10 cellular contexts compared by ENCODE assay signal in the genomic region with DNA sequence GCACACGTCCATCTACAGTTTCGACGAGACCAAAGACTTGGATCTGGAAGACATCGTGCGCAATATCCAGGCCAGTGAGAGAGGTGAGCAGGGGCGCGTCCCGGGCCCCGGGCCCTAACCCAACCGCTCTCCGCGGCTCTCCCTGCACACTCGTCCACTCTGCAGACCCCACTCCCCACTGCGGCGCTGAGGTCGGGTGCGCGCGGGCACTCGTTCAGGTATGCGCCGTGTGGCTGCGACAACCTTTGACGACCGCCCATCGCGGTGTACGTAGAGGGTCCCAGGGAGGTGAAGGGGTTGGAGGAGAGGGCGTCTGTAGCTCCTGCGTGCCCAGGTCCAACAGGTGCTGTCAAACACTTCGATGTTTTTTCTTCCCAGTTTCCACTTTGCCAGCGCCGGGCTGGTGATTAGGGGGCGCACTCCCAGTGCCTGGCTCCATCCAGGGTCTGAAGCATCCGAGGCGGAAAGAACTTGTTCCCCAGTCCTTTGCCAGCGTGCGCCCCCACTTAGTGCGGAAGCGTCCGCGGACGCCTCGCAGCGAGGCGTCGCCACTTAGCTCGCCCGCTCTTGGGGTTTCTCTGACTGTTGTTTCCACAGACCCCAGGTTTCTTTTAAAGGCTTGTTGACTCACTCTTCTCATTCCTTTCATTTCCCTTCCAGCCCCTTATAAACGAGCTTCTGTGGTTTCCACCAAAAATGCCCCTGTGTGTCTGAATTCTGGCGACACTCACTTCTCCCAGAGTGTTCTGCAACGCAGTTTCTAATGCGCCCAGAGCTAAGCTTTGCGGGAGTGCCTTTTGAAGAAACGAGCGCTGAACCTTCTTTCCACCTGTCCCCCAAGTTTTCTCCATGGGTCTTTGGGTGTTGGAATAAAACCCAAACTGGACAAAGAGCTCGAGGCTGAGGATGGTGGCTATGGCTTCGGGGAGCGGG. TPM values are rescaled to one million over a fixed set of nuclear protein-coding genes. Genes with fewer than 3 reads are reported as not detected.
DNase-seq lines count a peak whose midpoint lies in the region; ATAC-seq and TF ChIP-seq lines count a peak whose summit lies in the region.
"Had no signal": no experiment of that assay in that cellular context is flagged by ENCODE, and none has a peak within 500 bp of the region (broad histone marks: within the 10 kb centered on the region; RNA-seq: fewer than 3 reads in every experiment).

No MANE protein-coding gene starts in this region.

- intact Hi-C loops in aorta (cut with DNase I), result loop anchor here (5.0 to 10.0 kb wide), 7 partner anchors 65 to 710 kb away; no protein-coding TSS in a partner anchor

- peaks cover 61 to 82% (median 66%) of the 10 kb centered on the region in 3 donors for H3K27me3 Mint-ChIP-seq in naive B cell

- peak; percentile 16 for DNase-seq in stimulated activated CD4-positive, alpha-beta T cell treated with anti-CD3 and anti-CD28 coated beads, Interleukin-15, amount 100 ng/mL, for 24 hours
- no peak for DNase-seq in stimulated activated CD4-positive, alpha-beta T cell treated with anti-CD3 and anti-CD28 coated beads, Interleukin-1b, Interleukin-23, amount 100 ng/mL, for 48 hours
- DNase-seq in coronary artery (ENCODE audit: low spot score) (no peak), naive B cell (no peak), aorta (peak; percentile 49 to 75), D341Med (ENCODE audit: low spot score) (no peak), dermis blood vessel endothelial cell (no peak)
- DNase-seq in effector CD8-positive, alpha-beta T cell (lab: John Stamatoyannopoulos, UW), result no peak

- peak overlapping the region in 2 of 6 donors; percentile 66 to 90 for H3K27ac Mint-ChIP-seq in naive B cell

- 2 to 5% methylated on average over 58 to 59 of the region's 59 CpGs for WGBS in aorta, 2 donors

- peaks cover 0 to 8% (median 4%) of the 10 kb centered on the region in 7 donors for H3K9me3 Mint-ChIP-seq in naive B cell

- H3K4me1 ChIP-seq in aorta (ENCODE audit: control insufficient read depth in 1 of 2, insufficient read depth in 2 of 2, low read length in 2 of 2), result no peaks in the 10 kb centered on the region

- no peaks in the 10 kb centered on the region for H3K36me3 Mint-ChIP-seq in naive B cell

- no peaks in the 10 kb centered on the region for H3K27me3 ChIP-seq in aorta (ENCODE audit: control insufficient read depth in 1 of 2, insufficient read depth in 2 of 2, low read length in 1 of 2)

- H3K4me1 Mint-ChIP-seq in naive B cell, result peaks cover 16 to 42% (median 41%) of the 10 kb centered on the region in 3 donors

- peak overlapping the region in 7 of 8 donors; percentile 53 to 89 (median 77) for H3K4me3 Mint-ChIP-seq in naive B cell

- H3K36me3 ChIP-seq in aorta (ENCODE audit: control insufficient read depth in 1 of 2, insufficient read depth in 2 of 2, low read length in 1 of 2), result no peaks in the 10 kb centered on the region

- peak overlapping the region; percentile 93 for H3K4me3 ChIP-seq in coronary artery
- H3K4me3 ChIP-seq in aorta (ENCODE audit: low read length in 2 of 2), result peak overlapping the region; percentile 55 to 62

- H3K27ac ChIP-seq in coronary artery (peak overlapping the region; percentile 5 to 91), aorta (ENCODE audit: low read depth in 1 of 2, low read length in 2 of 2) (peak overlapping the region; percentile 47 to 59)
- H3K27ac ChIP-seq: epithelial cell of prostate had no signal

- no peak for ATAC-seq in naive B cell (ENCODE audit: low read depth in 2 of 2)
- ATAC-seq in aorta (ENCODE audit: low FRiP score), result peak; percentile 1

- no peaks in the 10 kb centered on the region for H3K9me3 ChIP-seq in aorta (ENCODE audit: control insufficient read depth, low read length)

- no peak for TF ChIP-seq CTCF in coronary artery (IDR thresholded peaks at IDR 0.05)

RNA-seq across cellular contexts. Expression of gene NPR3, which starts 1.6 kb away (rescaled TPM):
- not detected for polyA plus RNA-seq in naive B cell (ENCODE audit: low read depth in 6 of 6)
- total RNA-seq in aorta, result 10 to 100 TPM; 15.2 to 29.7 TPM
- 10 to 100 TPM in 1 of 2 donors, 1 to 10 TPM in 1; 7.9 to 11.0 TPM for polyA plus RNA-seq in aorta
- 0.65 and 1.5 TPM in 2 replicates for total RNA-seq in dermis blood vessel endothelial cell
- total RNA-seq: SK-MEL-5 had no signal

Comparison
In these comparisons a context has a peak if more than half of its experiments do, and no peak if none do; other contexts are left out.
1. DNase-seq: peak in stimulated activated CD4-positive, alpha-beta T cell treated with anti-CD3 and anti-CD28 coated beads, Interleukin-15, amount 100 ng/mL, for 24 hours (single experiment) and aorta (2 of 2); none in stimulated activated CD4-positive, alpha-beta T cell treated with anti-CD3 and anti-CD28 coated beads, Interleukin-1b, Interleukin-23, amount 100 ng/mL, for 48 hours (single experiment), coronary artery (single experiment), naive B cell (single experiment), effector CD8-positive, alpha-beta T cell (single experiment), D341Med (single experiment) and dermis blood vessel endothelial cell (single experiment).